8 cellular contexts compared by ENCODE assay signal in genomic region chr2:46298272-46298521, GRCh38. TPM values are rescaled to one million over a fixed set of nuclear protein-coding genes. Genes with fewer than 3 reads are reported as not detected.
DNase-seq lines count a peak whose midpoint lies in the region; ATAC-seq, FAIRE-seq and TF ChIP-seq lines count a peak whose summit lies in the region.

No MANE protein-coding gene starts in this region.

- H2AFZ ChIP-seq in Loucy (ENCODE audit: low read length) (peak overlapping the region; percentile 72), K562 (ENCODE audit: low read depth, low read length) (peak overlapping the region; percentile 89)

- peaks cover 9% of the 10 kb centered on the region for H4K20me1 ChIP-seq in Loucy (ENCODE audit: insufficient read depth, low read length, poor library complexity, severe bottlenecking)
- peaks cover 8% of the 10 kb centered on the region for H4K20me1 ChIP-seq in K562 (replicated peaks; ENCODE audit: control insufficient read depth, insufficient read depth, low read length)

- H3K27me3 ChIP-seq in Loucy (ENCODE audit: insufficient read depth, low read length, poor library complexity, severe bottlenecking) (peaks cover 5% of the 10 kb centered on the region), K562 (ENCODE audit: control insufficient read depth in 2 of 2, insufficient read depth in 2 of 2, low read length in 2 of 2) (peaks cover 5 to 13% of the 10 kb centered on the region in 2 experiments; a peak in 3 of 5 replicates), right lobe of liver (no peaks in the 10 kb centered on the region), subcutaneous abdominal adipose tissue (ENCODE audit: control insufficient read depth in 5 of 5, insufficient read depth in 4 of 5, low read length in 5 of 5) (no peaks in the 10 kb centered on the region)

- TF ChIP-seq POLR2A in K562 (conservative IDR thresholded peaks at IDR 0.05) (no peak), right lobe of liver (IDR thresholded peaks at IDR 0.05) (no peak)

- TF ChIP-seq CTCF in Loucy (conservative IDR thresholded peaks at IDR 0.05; ENCODE audit: low read length), result no peak
- no peak for TF ChIP-seq CTCF in K562 (IDR thresholded peaks at IDR 0.05 in 2 of 3, conservative IDR thresholded peaks at IDR 0.05 in 1 of 3; ENCODE audit: insufficient read depth in 2 of 3, low read depth in 1 of 3, low read length in 3 of 3)
- TF ChIP-seq CTCF in right lobe of liver (IDR thresholded peaks at IDR 0.05), result no peak

- FAIRE-seq in K562 (lab: Jason Lieb, UNC), result no peak

- H3K4me2 ChIP-seq in Loucy (ENCODE audit: low read depth, low read length, poor library complexity, severe bottlenecking) (peak overlapping the region; percentile 98), K562 (ENCODE audit: insufficient read depth, low read length) (peak overlapping the region; percentile 80)

- H3K36me3 ChIP-seq in Loucy (ENCODE audit: insufficient read depth, low read length) (no peaks in the 10 kb centered on the region), K562 (ENCODE audit: control insufficient read depth, insufficient read depth, low read length) (no peaks in the 10 kb centered on the region), right lobe of liver (no peaks in the 10 kb centered on the region), subcutaneous abdominal adipose tissue (ENCODE audit: control insufficient read depth in 5 of 5, insufficient read depth in 5 of 5, low read length in 5 of 5) (no peaks in the 10 kb centered on the region)

- TF ChIP-seq RAD21 in K562 (CRISPR knock-in tag; conservative IDR thresholded peaks at IDR 0.05 in 1 of 2, IDR thresholded peaks at IDR 0.05 in 1 of 2), result no peak

- H3K9me2 ChIP-seq in Loucy (replicated peaks; ENCODE audit: low read depth, low read length), result no peaks in the 10 kb centered on the region

- peaks cover 52% of the 10 kb centered on the region for H3K79me2 ChIP-seq in Loucy (ENCODE audit: insufficient read depth, low read length)
- H3K79me2 ChIP-seq in K562 (ENCODE audit: control insufficient read depth, insufficient read depth, low read length), result no peaks in the 10 kb centered on the region; the same call in 2 of the 3 replicates

- ATAC-seq in K562, result no peak
- ATAC-seq in right lobe of liver, result no peak
- ATAC-seq in GM18502 (IDR thresholded peaks at IDR 0.05; ENCODE audit: poor library complexity, unreplicated experiment), result no peak

- H3K4me3 ChIP-seq in Loucy (ENCODE audit: low read length, poor library complexity, severe bottlenecking) (peak overlapping the region; percentile 78), K562 (peak overlapping the region; percentile 56), right lobe of liver (peak overlapping the region; percentile 79 to 97 (median 91)), subcutaneous abdominal adipose tissue (ENCODE audit: low read depth in 1 of 5, low read length in 5 of 5) (peak overlapping the region; percentile 73 to 98 (median 86))

- CTCF ChIA-PET in K562 (lab: Yijun Ruan, JAX; ENCODE audit: low intra/inter-chr PET ratio), result interaction anchor here (1.2 to 2.0 kb wide), 2 partner anchors 66 to 67 kb away, joined by 4 to 7 read pairs; no protein-coding TSS in a partner anchor

- no TSS peak for BruUV-seq in K562 (replicated peaks; lab: Mats Ljungman, UMichigan)

- DNase-seq in K562 (ENCODE audit: extremely low read depth in 1 of 4, low spot score in 3 of 4) (no peak), right lobe of liver (no peak), GM19240 (ENCODE audit: insufficient read length, low spot score) (no peak), KG1 (lab: John Stamatoyannopoulos, UW) (no peak), DMS79 (lab: John Stamatoyannopoulos, UW) (no peak)

- 0 out of 2 replicates have a peak, but pooled peaks cover 2% of the 10 kb centered on the region for H3F3A ChIP-seq in Loucy (ENCODE audit: low read depth)

- POLR2A ChIA-PET in K562 (lab: Yijun Ruan, JAX), result interaction anchor here (0.5 to 2.2 kb wide), 5 partner anchors 15 to 239 kb away, joined by 3 to 7 read pairs (median 3); no protein-coding TSS in a partner anchor

- H3K9me1 ChIP-seq in K562 (ENCODE audit: control insufficient read depth, insufficient read depth, low read length), result peaks cover 4% of the 10 kb centered on the region

- H3K27ac ChIP-seq in K562 (ENCODE audit: extremely low read depth, low read depth, low read length) (peak overlapping the region; percentile 66; the same call in 2 of the 3 replicates), right lobe of liver (peak overlapping the region; percentile 84 to 99 (median 96)), subcutaneous abdominal adipose tissue (ENCODE audit: low read depth, low read length) (peak overlapping the region; percentile 98)

- intact Hi-C loops in K562 (cut with micrococcal nuclease) (loop anchor here (1.0 to 10.0 kb wide), 3 partner anchors 42 to 283 kb away; no protein-coding TSS in a partner anchor), right lobe of liver (cut with DNase I) (no loop called here)

- no peak for TF ChIP-seq EP300 in K562 (IDR thresholded peaks at IDR 0.05; ENCODE audit: low read length)

- 10% methylated on average over 13 of the region's 19 CpGs for WGBS in K562 (ENCODE audit: insufficient coverage, low coverage, missing lambda C conversion rate)
- 4% methylated on average over 9 of the region's 19 CpGs for WGBS in right lobe of liver (ENCODE audit: insufficient coverage, low coverage, low lambda C conversion rate, missing lambda C conversion rate)

- H3K9ac ChIP-seq in Loucy (ENCODE audit: low read depth, low read length, poor library complexity, severe bottlenecking) (peak overlapping the region; percentile 68), K562 (ENCODE audit: insufficient read depth in 1 of 2, low read depth in 2 of 2, low read length in 2 of 2) (peak overlapping the region; percentile 56 to 91; a peak in 3 of 4 replicates), subcutaneous abdominal adipose tissue (ENCODE audit: low read length in 5 of 5) (peak overlapping the region; percentile 90 to 97 (median 96))

- H3K9me3 ChIP-seq in Loucy (ENCODE audit: insufficient read depth, low read depth, low read length) (no peaks in the 10 kb centered on the region), K562 (replicated peaks; ENCODE audit: control insufficient read depth, insufficient read depth, low read depth, low read length) (no peaks in the 10 kb centered on the region), right lobe of liver (no peaks in the 10 kb centered on the region), subcutaneous abdominal adipose tissue (ENCODE audit: control insufficient read depth in 5 of 5, low read length in 5 of 5) (no peaks in the 10 kb centered on the region)

- H3K4me1 ChIP-seq in Loucy (ENCODE audit: insufficient read depth, low read length, poor library complexity, severe bottlenecking) (peaks cover 52% of the 10 kb centered on the region), K562 (replicated peaks in 1 of 2; ENCODE audit: control insufficient read depth in 2 of 2, insufficient read depth in 2 of 2, low read length in 2 of 2) (peaks cover 16 to 39% of the 10 kb centered on the region in 2 experiments), right lobe of liver (peaks cover 0 to 25% (median 10%) of the 10 kb centered on the region in 4 donors), subcutaneous abdominal adipose tissue (ENCODE audit: control insufficient read depth in 5 of 5, insufficient read depth in 5 of 5, low read length in 5 of 5) (peaks cover 3 to 54% (median 36%) of the 10 kb centered on the region in 5 donors)

- in situ Hi-C loops in K562 (cut with MboI), result loop anchor here (5.0 kb wide), 1 partner anchor 69 kb away; no protein-coding TSS in a partner anchor

TF ChIP-seq in K562, 482 proteins besides CTCF, POLR2A, EP300 and RAD21 (continues in another document):
- no peak for TF ChIP-seq PTBP1 (IDR thresholded peaks at IDR 0.05; ENCODE audit: low read depth, low read length)
- peak in 1 of 2 experiments; percentile 25; a peak in 1 of 4 replicates for TF ChIP-seq UBTF (IDR thresholded peaks at IDR 0.05; ENCODE audit: borderline replicate concordance in 1 of 2, low read depth in 2 of 2, low read length in 2 of 2)
- TF ChIP-seq BCL6 (CRISPR knock-in tag; IDR thresholded peaks at IDR 0.05), result no peak
- TF ChIP-seq ZNF584 (CRISPR knock-in tag; IDR thresholded peaks at IDR 0.05; ENCODE audit: low read depth), result no peak
- TF ChIP-seq RBBP5 (IDR thresholded peaks at IDR 0.05; ENCODE audit: borderline replicate concordance, insufficient read depth, low read length, poor library complexity, severe bottlenecking), result peak; percentile 25

RNA-seq across cellular contexts. Expression of gene EPAS1, which starts 1.0 kb away (rescaled TPM):
- 16.7 and 39.1 TPM in 2 replicates for total RNA-seq in K562 (2011; cell fraction: chromatin; rRNA removed; ENCODE audit: low replicate concordance)
- total RNA-seq in K562 (2011; cell fraction: nucleolus; rRNA removed), result 11.2 and 15.0 TPM in 2 replicates
- total RNA-seq in K562 (2011; cell fraction: nucleoplasm; rRNA removed), result 13.9 and 14.0 TPM in 2 replicates
- total RNA-seq in K562 (2014; rRNA removed) (1.8 and 4.3 TPM in 2 replicates), K562 (2014; rRNA removed; fragmentation: Illumina TruSeq; extraction: Trizol) (2.6 and 4.1 TPM in 2 replicates), K562 (2015; rRNA removed; fragmentation: Illumina TruSeq; extraction: Trizol) (5.3 and 5.6 TPM in 2 replicates), K562 (2021) (9.9 and 11.2 TPM in 2 replicates), right lobe of liver (100 to 1,000 TPM; 101 to 232 (median 170) TPM)
- polyA plus RNA-seq in K562 (2011; rRNA removed) (4.1 and 14.1 TPM in 2 replicates), K562 (2014; fragmentation: Illumina TruSeq; extraction: Trizol) (4.6 and 6.2 TPM in 2 replicates), K562 (2014; fragmentation: Nextera tagmentation; extraction: Ambion mirVana) (under 1 TPM; 0.25 to 0.56 TPM), K562 (2014; rRNA removed) (2.9 and 3.6 TPM in 2 replicates)
- 3.4 and 4.8 TPM in 2 replicates for polyA plus RNA-seq in K562 (2011; cell fraction: cytosol; rRNA removed)
- 15.8 and 17.6 TPM in 2 replicates for polyA plus RNA-seq in K562 (2011; cell fraction: nucleus; rRNA removed)
- polyA plus RNA-seq in K562 (2012), result 13.3 and 35.0 TPM in 2 replicates
- polyA minus RNA-seq in K562 (2011; rRNA and poly(A)+ RNA removed), result 6.0 and 12.7 TPM in 2 replicates
- polyA minus RNA-seq in K562 (2011; cell fraction: cytosol; rRNA and poly(A)+ RNA removed), result 6.8 and 16.1 TPM in 2 replicates
- polyA minus RNA-seq in K562 (2011; cell fraction: nucleus; rRNA and poly(A)+ RNA removed), result 14.5 and 17.2 TPM in 2 replicates
